ENCODE assay signal across 9 cellular contexts in the genomic region with DNA sequence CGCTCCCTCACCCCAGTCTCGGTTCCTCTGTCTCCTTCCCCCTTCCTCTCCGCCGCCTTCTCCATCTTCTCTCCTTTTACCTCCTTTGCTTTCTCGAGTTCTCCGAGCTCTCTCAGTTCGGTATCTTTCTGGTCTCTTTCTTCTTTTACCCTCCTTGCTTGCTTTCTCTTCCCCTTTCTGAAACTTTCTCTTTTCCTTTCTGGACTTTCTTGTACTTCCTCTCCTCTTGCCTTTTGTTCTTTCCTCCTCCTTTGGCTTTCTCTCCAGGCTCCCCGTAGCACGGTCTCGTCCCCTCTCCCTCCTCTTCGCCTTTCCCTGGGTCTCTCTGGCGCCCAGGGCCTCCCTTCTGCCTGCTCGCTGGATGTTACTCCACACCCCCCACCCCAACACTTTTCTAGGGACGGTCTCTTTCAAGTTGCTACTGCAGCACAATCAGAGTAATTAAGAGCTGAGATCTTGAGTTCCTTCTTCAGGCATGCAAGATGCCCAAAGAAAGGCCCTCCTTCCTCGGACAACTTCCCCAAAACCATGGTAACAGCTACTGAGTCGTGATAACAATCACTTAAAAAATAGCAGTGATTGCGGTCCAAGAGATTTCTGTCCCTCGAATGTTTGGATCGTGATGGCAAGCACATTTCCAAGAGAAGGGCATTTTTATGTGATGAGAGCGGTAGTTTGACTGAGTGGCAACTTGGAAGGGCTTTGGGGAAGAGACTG. TPM values are rescaled to one million over a fixed set of nuclear protein-coding genes. Genes with fewer than 3 reads are reported as not detected.
DNase-seq lines count a peak whose midpoint lies in the region; ATAC-seq, FAIRE-seq and TF ChIP-seq lines count a peak whose summit lies in the region.
"Had no signal": no experiment of that assay in that cellular context is flagged by ENCODE, and none has a peak within 500 bp of the region (broad histone marks: within the 10 kb centered on the region; RNA-seq: fewer than 3 reads in every experiment).

No MANE protein-coding gene starts in this region.

- no peaks in the 10 kb centered on the region for H3K9me3 ChIP-seq in adipocyte (ENCODE audit: control insufficient read depth, low read length)
- peaks cover 0 to 3% of the 10 kb centered on the region in 2 donors for H3K9me3 ChIP-seq in kidney (ENCODE audit: control insufficient read depth in 1 of 2, low read length in 2 of 2)
- H3K9me3 ChIP-seq in tibial nerve, result no peaks in the 10 kb centered on the region
- H3K9me3 ChIP-seq in MG63, result no peaks in the 10 kb centered on the region

- ATAC-seq in activated T-cell treated with anti-CD3 and anti-CD28 coated beads, Interleukin-2, amount 50 U/mL, for 4 hours, result no peak
- ATAC-seq in GM19324 (IDR thresholded peaks at IDR 0.05; ENCODE audit: low FRiP score, unreplicated experiment), result no peak

- H3K36me3 ChIP-seq in adipocyte (ENCODE audit: control insufficient read depth, insufficient read depth, low read length, severe bottlenecking) (no peaks in the 10 kb centered on the region), kidney (ENCODE audit: control insufficient read depth in 1 of 2, insufficient read depth in 2 of 2, low read length in 2 of 2) (no peaks in the 10 kb centered on the region), tibial nerve (no peaks in the 10 kb centered on the region), MG63 (no peaks in the 10 kb centered on the region)

- H3K36me3 Mint-ChIP-seq in activated T-cell treated with anti-CD3 and anti-CD28 coated beads, Interleukin-2, amount 50 U/mL, for 4 hours (ENCODE audit: insufficient read depth), result no peaks in the 10 kb centered on the region

- peaks cover 6% of the 10 kb centered on the region for H3K9me3 Mint-ChIP-seq in activated T-cell treated with anti-CD3 and anti-CD28 coated beads, Interleukin-2, amount 50 U/mL, for 4 hours

- H3K4me1 ChIP-seq in adipocyte (ENCODE audit: control insufficient read depth, insufficient read depth, low read length) (peaks cover 21% of the 10 kb centered on the region), kidney (ENCODE audit: control insufficient read depth in 1 of 2, insufficient read depth in 1 of 2, low read depth in 1 of 2, low read length in 2 of 2) (peaks cover 4 to 20% of the 10 kb centered on the region in 2 donors), tibial nerve (peaks cover 0 to 56% (median 33%) of the 10 kb centered on the region in 4 donors)

- peaks cover 60% of the 10 kb centered on the region for H3K27me3 Mint-ChIP-seq in activated T-cell treated with anti-CD3 and anti-CD28 coated beads, Interleukin-2, amount 50 U/mL, for 4 hours (ENCODE audit: low read depth)

- H3K4me3 ChIP-seq in adipocyte (ENCODE audit: low read length), result peak overlapping the region; percentile 88
- peak overlapping the region; percentile 26 to 58 for H3K4me3 ChIP-seq in kidney (ENCODE audit: low read length in 2 of 2)
- H3K4me3 ChIP-seq in tibial nerve, result peak overlapping the region; percentile 40 to 67 (median 51)
- no peak overlapping the region for H3K4me3 ChIP-seq in MG63

- intact Hi-C loops in kidney (cut with DNase I), result no loop called here

- peak overlapping the region; percentile 57 for H3K4me3 Mint-ChIP-seq in activated T-cell treated with anti-CD3 and anti-CD28 coated beads, Interleukin-2, amount 50 U/mL, for 4 hours

- no peak for DNase-seq in activated T-cell treated with anti-CD3 and anti-CD28 coated beads, Interleukin-2, amount 50 U/mL, for 4 hours
- no peak for DNase-seq in activated T-cell treated with anti-CD3 and anti-CD28 coated beads, Interleukin-2, amount 50 U/mL, for 48 hours
- no peak for DNase-seq in adipocyte (ENCODE audit: low read depth)
- no peak for DNase-seq in kidney
- DNase-seq in tibial nerve (ENCODE audit: low spot score in 2 of 2), result no peak
- no peak for DNase-seq in MG63
- no peak for DNase-seq in NK-92 treated with Interleukin-12 subunit alpha and Interleukin-12 subunit beta, amount 100 ng/mL, for 24 hours (lab: John Stamatoyannopoulos, UW)
- DNase-seq: NCI-H2107 had no signal

- H3K9ac ChIP-seq in adipocyte (ENCODE audit: low read length), result peak overlapping the region; percentile 87
- H3K9ac ChIP-seq in kidney (ENCODE audit: low read length in 2 of 2), result no peak overlapping the region

- no peak for TF ChIP-seq CTCF in kidney (IDR thresholded peaks at IDR 0.05; ENCODE audit: borderline replicate concordance, extremely low read depth, insufficient read depth)
- no peak for TF ChIP-seq CTCF in tibial nerve (IDR thresholded peaks at IDR 0.05)

- H3K4me1 Mint-ChIP-seq in activated T-cell treated with anti-CD3 and anti-CD28 coated beads, Interleukin-2, amount 50 U/mL, for 4 hours (ENCODE audit: low read depth), result peaks cover 9% of the 10 kb centered on the region

- no peak for TF ChIP-seq POLR2A in tibial nerve (IDR thresholded peaks at IDR 0.05)

- FAIRE-seq in kidney (lab: Jason Lieb, UNC), result no peak

- no peak for TF ChIP-seq EP300 in tibial nerve (IDR thresholded peaks at IDR 0.05)

- H3K27me3 ChIP-seq in adipocyte (replicated peaks; ENCODE audit: control insufficient read depth, insufficient read depth, low read length) (peaks cover 2% of the 10 kb centered on the region), tibial nerve (peaks cover 0 to 71% of the 10 kb centered on the region in 2 donors), MG63 (peaks cover 72% of the 10 kb centered on the region)

- H3K27ac ChIP-seq in kidney (ENCODE audit: low read depth in 2 of 2, low read length in 2 of 2) (no peak overlapping the region), tibial nerve (peak overlapping the region in 3 of 4 donors; percentile 28 to 80 (median 50))

- 5 to 9% methylated on average over 20 of the region's 20 CpGs for WGBS in tibial nerve, 2 donors

RNA-seq across cellular contexts. Expression of a gene that starts 0.5 kb away (rescaled TPM):
- under 1 TPM in 2 of 3 donors, not detected in 1; 0.10 to 0.30 TPM for total RNA-seq in activated T-cell treated with anti-CD3 and anti-CD28 coated beads, Interleukin-2, amount 50 U/mL, for 4 hours
- total RNA-seq in kidney (31.0 TPM), tibial nerve (10 to 100 TPM; 15.3 to 36.3 (median 19.6) TPM)
- 0.34 TPM for polyA plus RNA-seq in kidney (ENCODE audit: insufficient read depth, low read depth, low replicate concordance)
- total RNA-seq in MG63 (2014; rRNA removed; shearing (Covaris generic); ENCODE audit: low replicate concordance), result not detected in 2 replicates

Comparison
In these comparisons a context has a peak if more than half of its experiments do, and no peak if none do; other contexts are left out.
1. H3K27ac ChIP-seq: peak in tibial nerve (3 of 4); none in kidney (0 of 2).
2. RNA of a gene that starts 0.5 kb away (total RNA-seq): 31.0 TPM in kidney (single experiment) and 15.3 to 36.3 TPM in tibial nerve; 0.10 to 0.30 TPM in activated T-cell treated with anti-CD3 and anti-CD28 coated beads, Interleukin-2, amount 50 U/mL, for 4 hours and not detected in MG63; every median in the first group is over 10 times any median in the second.